In genomic region chr4:4408132-4408523, GRCh38 we compare ENCODE assay signal across 24 cellular contexts.
"Had no signal": no experiment of that assay in that cellular context is flagged by ENCODE, and none has a peak within 500 bp of the region (broad histone marks: within the 10 kb centered on the region; RNA-seq: fewer than 3 reads in every experiment).

No MANE protein-coding gene starts in this region.

- H3K9me3 Mint-ChIP-seq: natural killer cell treated with Interleukin-12 subunit alpha and Interleukin-12 subunit beta and Interleukin-15 and Interleukin-18, amount 100 ng/mL, for 72 hours; neural progenitor cell; stimulated activated memory B cell treated with anti-CD40 and anti-IgM and Interleukin-4, amounts not matched to agents 10 μg/mL and 1 μg/mL and 100 μg/mL, for 72 hours; stimulated activated naive CD8-positive, alpha-beta T cell treated with anti-CD3 and anti-CD28 coated beads, Interleukin-15, Interleukin-2, amounts not matched to agents 100 ng/mL and 50 ng/mL, for 24 hours had no signal

- H3K36me3 ChIP-seq: neural progenitor cell, spleen, thoracic aorta, transverse colon had no signal

- H2AFZ ChIP-seq: hepatocyte, neural progenitor cell had no signal

- H3K4me3 ChIP-seq: esophagus squamous epithelium, hepatocyte, lung, neural progenitor cell, psoas muscle, spleen, thoracic aorta, transverse colon had no signal

- H3K27me3 ChIP-seq: hepatocyte, neural progenitor cell, transverse colon had no signal

- H3K27ac Mint-ChIP-seq: natural killer cell treated with Interleukin-12 subunit alpha and Interleukin-12 subunit beta and Interleukin-15 and Interleukin-18, amount 100 ng/mL, for 72 hours; stimulated activated memory B cell treated with anti-CD40 and anti-IgM and Interleukin-4, amounts not matched to agents 10 μg/mL and 1 μg/mL and 100 μg/mL, for 72 hours; stimulated activated naive CD8-positive, alpha-beta T cell treated with anti-CD3 and anti-CD28 coated beads, Interleukin-15, Interleukin-2, amounts not matched to agents 100 ng/mL and 50 ng/mL, for 24 hours had no signal

- H3K4me1 ChIP-seq: psoas muscle, spleen, transverse colon had no signal

- H3K27me3 Mint-ChIP-seq: natural killer cell treated with Interleukin-12 subunit alpha and Interleukin-12 subunit beta and Interleukin-15 and Interleukin-18, amount 100 ng/mL, for 72 hours; stimulated activated naive CD8-positive, alpha-beta T cell treated with anti-CD3 and anti-CD28 coated beads, Interleukin-15, Interleukin-2, amounts not matched to agents 100 ng/mL and 50 ng/mL, for 24 hours had no signal

- H3K27ac ChIP-seq: epithelial cell of prostate, esophagus squamous epithelium, hepatocyte, neural progenitor cell, psoas muscle, spleen, thoracic aorta, transverse colon had no signal

- ATAC-seq: left colon; left ventricle myocardium superior; natural killer cell treated with Interleukin-12 subunit alpha and Interleukin-12 subunit beta and Interleukin-15 and Interleukin-18, amount 100 ng/mL, for 72 hours; sciatic nerve; stimulated activated memory B cell treated with anti-CD40 and anti-IgM and Interleukin-4, amounts not matched to agents 10 μg/mL and 1 μg/mL and 100 μg/mL, for 72 hours had no signal

- H3K9me3 ChIP-seq: esophagus squamous epithelium, psoas muscle, spleen, thoracic aorta, transverse colon had no signal

- H3K4me3 Mint-ChIP-seq: natural killer cell treated with Interleukin-12 subunit alpha and Interleukin-12 subunit beta and Interleukin-15 and Interleukin-18, amount 100 ng/mL, for 72 hours; neural progenitor cell; stimulated activated memory B cell treated with anti-CD40 and anti-IgM and Interleukin-4, amounts not matched to agents 10 μg/mL and 1 μg/mL and 100 μg/mL, for 72 hours; stimulated activated naive CD8-positive, alpha-beta T cell treated with anti-CD3 and anti-CD28 coated beads, Interleukin-15, Interleukin-2, amounts not matched to agents 100 ng/mL and 50 ng/mL, for 24 hours had no signal

- H3K4me2 ChIP-seq: hepatocyte, neural progenitor cell had no signal

- H3K4me1 Mint-ChIP-seq: stimulated activated memory B cell treated with anti-CD40 and anti-IgM and Interleukin-4, amounts not matched to agents 10 μg/mL and 1 μg/mL and 100 μg/mL, for 72 hours had no signal

- H3K79me2 ChIP-seq: hepatocyte had no signal

- DNase-seq: effector memory CD4-positive, alpha-beta T cell; esophagus squamous epithelium; foreskin fibroblast; head of caudate nucleus; left colon; left ventricle myocardium superior; mesenchymal stem cell; midbrain; retina; spleen; stimulated activated CD4-positive, alpha-beta T cell treated with anti-CD3 and anti-CD28 coated beads, Interleukin-15, amount 100 ng/mL, for 24 hours; stimulated activated CD4-positive, alpha-beta T cell treated with anti-CD3 and anti-CD28 coated beads, Interleukin-1b, Interleukin-23, amount 100 ng/mL, for 48 hours; stimulated activated CD4-positive, alpha-beta T cell treated with anti-CD3 and anti-CD28 coated beads, Interleukin-4, amount 100 ng/mL, for 24 hours; transverse colon had no signal
